ENCODE assay signal across 10 cellular contexts in the genomic region with DNA sequence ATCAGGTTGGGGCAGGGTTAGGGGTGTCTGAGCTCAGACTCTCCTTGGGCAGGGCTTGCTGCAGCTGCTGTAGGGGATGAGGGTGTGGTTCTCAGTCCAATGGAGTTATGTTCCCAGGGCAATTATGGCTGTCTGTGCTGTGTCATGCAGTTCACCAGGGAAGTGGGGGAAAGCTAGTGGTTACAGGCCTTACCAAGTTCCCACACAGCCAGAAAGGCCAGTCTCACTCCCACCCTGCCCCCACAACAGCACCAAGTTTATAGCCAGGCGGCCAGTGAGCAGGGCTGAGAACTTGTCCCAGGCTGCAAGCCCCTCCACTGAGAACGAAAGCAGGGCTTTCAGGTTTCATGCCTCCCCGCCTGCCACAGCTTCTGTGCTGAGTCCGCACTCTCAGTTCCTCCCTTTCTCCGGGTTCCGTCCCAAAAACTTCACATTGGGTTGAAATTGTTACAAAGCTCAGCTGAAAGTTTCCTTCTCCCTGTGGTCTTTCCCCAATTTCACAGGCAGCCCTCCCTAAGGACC. TPM values are rescaled to one million over a fixed set of nuclear protein-coding genes. Genes with fewer than 3 reads are reported as not detected.
DNase-seq lines count a peak whose midpoint lies in the region; ATAC-seq and TF ChIP-seq lines count a peak whose summit lies in the region.
"Had no signal": no experiment of that assay in that cellular context is flagged by ENCODE, and none has a peak within 500 bp of the region (broad histone marks: within the 10 kb centered on the region; RNA-seq: fewer than 3 reads in every experiment).

No MANE protein-coding gene starts in this region.

- 97% methylated on average over 4 of the region's 6 CpGs for WGBS in mammary epithelial cell (ENCODE audit: low coverage, missing lambda C conversion rate)

- dilution Hi-C loops in mammary epithelial cell (cut with HindIII; ENCODE audit: low sequenced_read_pairs) = no loop called here

- H3K4me1 ChIP-seq in mammary epithelial cell (ENCODE audit: insufficient read depth, low read length) = no peaks in the 10 kb centered on the region
- H3K4me1 ChIP-seq in effector memory CD4-positive, alpha-beta T cell (ENCODE audit: control insufficient read depth, insufficient read depth, low read length, poor library complexity, severe bottlenecking) = no peaks in the 10 kb centered on the region

- peak; percentile 4 for DNase-seq in mammary epithelial cell
- no peak for DNase-seq in MCF 10A (ENCODE audit: unreplicated experiment)
- DNase-seq in fibroblast of villous mesenchyme (ENCODE audit: low read depth) = peak; percentile 3
- no peak for DNase-seq in effector memory CD4-positive, alpha-beta T cell
- no peak for DNase-seq in NCI-H1930 (lab: John Stamatoyannopoulos, UW)
- no peak for DNase-seq in foreskin fibroblast
- no peak for DNase-seq in AG20443 (ENCODE audit: low spot score)
- DNase-seq: 8988T, NCI-H1417 treated with DMSO at 0.1 percent for 48 hours had no signal

- H4K20me1 ChIP-seq in mammary epithelial cell (ENCODE audit: insufficient read depth, low read length) = no peaks in the 10 kb centered on the region

- H3K27me3 ChIP-seq in mammary epithelial cell (ENCODE audit: insufficient read depth, low read length) = no peaks in the 10 kb centered on the region
- no peaks in the 10 kb centered on the region for H3K27me3 ChIP-seq in effector memory CD4-positive, alpha-beta T cell (replicated peaks; ENCODE audit: control insufficient read depth, insufficient read depth, low read length, poor library complexity, severe bottlenecking)

- H2AFZ ChIP-seq in mammary epithelial cell (ENCODE audit: low read depth, low read length) = no peak overlapping the region

- H3K9ac ChIP-seq in mammary epithelial cell (ENCODE audit: insufficient read depth, low read length) = no peak overlapping the region

- no peak overlapping the region for H3K4me3 ChIP-seq in mammary epithelial cell (replicated peaks in 1 of 3; ENCODE audit: insufficient read depth in 1 of 3, low read depth in 2 of 3, low read length in 3 of 3)
- H3K4me3 ChIP-seq in fibroblast of villous mesenchyme (ENCODE audit: low read depth, low read length) = no peak overlapping the region
- H3K4me3 ChIP-seq in effector memory CD4-positive, alpha-beta T cell (ENCODE audit: insufficient read depth, low read depth, low read length, poor library complexity, severe bottlenecking) = no peak overlapping the region
- no peak overlapping the region for H3K4me3 ChIP-seq in foreskin fibroblast (ENCODE audit: low read depth in 1 of 2, low read length in 2 of 2)

- no peak for TF ChIP-seq CTCF in mammary epithelial cell (conservative IDR thresholded peaks at IDR 0.05 in 1 of 2, IDR thresholded peaks at IDR 0.05 in 1 of 2; ENCODE audit: extremely low read depth in 1 of 2, insufficient read depth in 1 of 2, low read depth in 1 of 2, low read length in 2 of 2)
- TF ChIP-seq CTCF in MCF 10A (IDR thresholded peaks at IDR 0.05; ENCODE audit: unreplicated experiment) = no peak
- TF ChIP-seq CTCF in fibroblast of villous mesenchyme (IDR thresholded peaks at IDR 0.05; ENCODE audit: insufficient read depth, low read depth, low read length) = no peak
- TF ChIP-seq CTCF in foreskin fibroblast (IDR thresholded peaks at IDR 0.05; ENCODE audit: low read depth, low read length) = no peak

- H3K4me2 ChIP-seq in mammary epithelial cell (ENCODE audit: insufficient read depth, low read depth, low read length) = no peak overlapping the region

- in situ Hi-C loops in mammary epithelial cell (cut with MboI; ENCODE audit: low sequenced_read_pairs in 2 of 2) = no loop called here

- H3K4me1 Mint-ChIP-seq in MCF 10A (ENCODE audit: insufficient read depth, unreplicated experiment) = peaks cover 6% of the 10 kb centered on the region

- no TSS peak for BruUV-seq in mammary epithelial cell (replicated peaks; lab: Mats Ljungman, UMichigan)
- no TSS peak for BruUV-seq in MCF 10A (replicated peaks; lab: Mats Ljungman, UMichigan)

- no peak overlapping the region for H3K4me3 Mint-ChIP-seq in MCF 10A (ENCODE audit: unreplicated experiment)

- no peaks in the 10 kb centered on the region for H3K36me3 ChIP-seq in mammary epithelial cell (ENCODE audit: insufficient read depth, low read length)
- H3K36me3 ChIP-seq in effector memory CD4-positive, alpha-beta T cell (ENCODE audit: control insufficient read depth, insufficient read depth, low read length) = no peaks in the 10 kb centered on the region

- no peak overlapping the region for H3K27ac Mint-ChIP-seq in MCF 10A (ENCODE audit: low read depth, unreplicated experiment)

- intact Hi-C loops in mammary epithelial cell (cut with micrococcal nuclease) (no loop called here), MCF 10A (cut with micrococcal nuclease) (no loop called here)

- POLR2A ChIA-PET in MCF 10A (lab: Yijun Ruan, JAX) = interaction anchor here (0.9 to 1.1 kb wide), 2 partner anchors 20 to 29 kb away, joined by 3 to 4 read pairs; a partner anchor contains a TSS

- no peaks in the 10 kb centered on the region for H3K9me3 ChIP-seq in mammary epithelial cell (replicated peaks; ENCODE audit: insufficient read depth, low read length)
- no peaks in the 10 kb centered on the region for H3K9me3 ChIP-seq in effector memory CD4-positive, alpha-beta T cell (ENCODE audit: control insufficient read depth, low read length)

- ATAC-seq in HG03108 (IDR thresholded peaks at IDR 0.05; ENCODE audit: unreplicated experiment) = peak; percentile 90

- CTCF ChIA-PET in mammary epithelial cell (lab: Charles Lee; ENCODE audit: low non-redundant PET) = no interaction called here
- CTCF ChIA-PET in MCF 10A (lab: Yijun Ruan, JAX) = interaction anchor here (0.6 to 5.7 kb wide), 12 partner anchors 8 to 1964 kb away, joined by 3 to 56 read pairs (median 4); no protein-coding TSS in a partner anchor

- H3K27ac ChIP-seq in mammary epithelial cell (ENCODE audit: insufficient read depth, low read depth, low read length) = no peak overlapping the region
- H3K27ac ChIP-seq in effector memory CD4-positive, alpha-beta T cell (ENCODE audit: insufficient read depth, low read length, poor library complexity, severe bottlenecking) = no peak overlapping the region

- H3K79me2 ChIP-seq in mammary epithelial cell (ENCODE audit: insufficient read depth, low read length) = no peaks in the 10 kb centered on the region

- no peaks in the 10 kb centered on the region for H3K36me3 Mint-ChIP-seq in MCF 10A (ENCODE audit: insufficient read depth, unreplicated experiment)

- H3K9me3 Mint-ChIP-seq in MCF 10A (ENCODE audit: unreplicated experiment) = no peaks in the 10 kb centered on the region

- H3K27me3 Mint-ChIP-seq in MCF 10A (ENCODE audit: insufficient read depth, unreplicated experiment) = no peaks in the 10 kb centered on the region

RNA-seq across cellular contexts. Expression of a gene that starts 19.6 kb away (rescaled TPM):
- 10 to 100 TPM; 24.3 to 25.2 TPM for total RNA-seq in mammary epithelial cell
- polyA plus RNA-seq in mammary epithelial cell = 18.8 TPM
- 23.0 TPM for polyA minus RNA-seq in mammary epithelial cell
- total RNA-seq in MCF 10A (2022) = 10.8 and 11.2 TPM in 2 replicates
- total RNA-seq in fibroblast of villous mesenchyme = 19.3 and 27.2 TPM in 2 replicates

Comparison
In these comparisons a context has a peak if more than half of its experiments do, and no peak if none do; other contexts are left out.
1. DNase-seq: peak in mammary epithelial cell (single experiment) and fibroblast of villous mesenchyme (single experiment); none in MCF 10A (single experiment), effector memory CD4-positive, alpha-beta T cell (0 of 3), NCI-H1930 (0 of 2), foreskin fibroblast (0 of 2) and AG20443 (single experiment).